In the genomic region with DNA sequence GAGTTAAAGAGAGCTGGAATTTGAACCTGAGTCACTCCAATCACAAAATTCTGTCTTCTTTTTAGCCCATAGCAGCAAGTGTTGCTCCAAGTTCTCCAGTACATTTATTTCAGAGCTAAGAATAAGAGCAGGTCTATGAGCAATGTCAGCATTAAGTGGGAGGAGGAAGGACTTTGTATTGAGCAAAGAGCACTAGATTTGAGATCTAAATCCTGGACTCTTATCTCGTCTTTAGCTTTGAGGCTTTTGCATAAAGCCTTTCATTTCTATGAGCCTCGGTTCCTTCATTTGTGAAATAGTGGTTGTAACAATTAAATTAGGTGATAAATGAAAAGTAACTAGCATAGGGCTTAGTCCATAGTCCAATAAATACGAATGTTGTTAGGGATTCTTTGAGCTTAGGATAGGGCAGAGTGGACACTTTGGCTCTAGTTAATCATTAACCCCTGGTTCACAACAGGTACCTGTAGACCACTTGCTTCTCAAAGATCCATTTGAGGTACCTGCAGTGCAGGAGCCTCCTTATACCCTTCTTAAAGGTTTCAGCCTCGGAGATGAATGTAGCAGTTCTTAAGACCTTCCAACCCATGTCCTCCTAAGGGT, we compare ENCODE assay signal across 20 cellular contexts.
"Had no signal": no experiment of that assay in that cellular context is flagged by ENCODE, and none has a peak within 500 bp of the region (broad histone marks: within the 10 kb centered on the region; RNA-seq: fewer than 3 reads in every experiment).

No MANE protein-coding gene starts in this region.

- ATAC-seq: Panc1, PC-3 had no signal

- H3K9me3 ChIP-seq: SJSA1 had no signal

- DNase-seq: IMR-90, Karpas-422, KG1, MM.1S, NCI-H1092 treated with DMSO at 0.1 percent for 48 hours, NCI-H1436 treated with DMSO at 0.1 percent for 48 hours, NCI-H1694, NCI-H187 treated with DMSO at 0.1 percent for 48 hours, NCI-H2171, NCI-H226, NCI-H446, NCI-H510A, NCI-H524 treated with DMSO at 0.1 percent for 48 hours, NCI-H774, PC-3, SHP77 had no signal

- H3K27me3 ChIP-seq: SJSA1 had no signal

- H3K4me1 ChIP-seq: SJSA1 had no signal

- H3K4me3 ChIP-seq: SJSA1, SK-N-MC had no signal

- H3K36me3 ChIP-seq: SJSA1 had no signal

- H3K27ac ChIP-seq: RWPE1, SJSA1, SK-N-MC had no signal
